10 cellular contexts compared by ENCODE assay signal in genomic region chr10:103833731-103834365, GRCh38. TPM values are rescaled to one million over a fixed set of nuclear protein-coding genes. Genes with fewer than 3 reads are reported as not detected.
DNase-seq lines count a peak whose midpoint lies in the region; ATAC-seq and TF ChIP-seq lines count a peak whose summit lies in the region.
"Had no signal": no experiment of that assay in that cellular context is flagged by ENCODE, and none has a peak within 500 bp of the region (broad histone marks: within the 10 kb centered on the region; RNA-seq: fewer than 3 reads in every experiment).

No MANE protein-coding gene starts in this region.

- peak overlapping the region; percentile 80 for H3K27ac ChIP-seq in hepatocyte

- no peak overlapping the region for H3K27ac Mint-ChIP-seq in Caco-2 (ENCODE audit: unreplicated experiment)

- ATAC-seq in sciatic nerve, result peak; percentile 85
- no peak for ATAC-seq in GM21447 (IDR thresholded peaks at IDR 0.05; ENCODE audit: unreplicated experiment)
- no peak for ATAC-seq in HG03039 (IDR thresholded peaks at IDR 0.05; ENCODE audit: unreplicated experiment)
- ATAC-seq in HG02981 (IDR thresholded peaks at IDR 0.05; ENCODE audit: unreplicated experiment), result no peak
- ATAC-seq: Panc1 had no signal

- no peaks in the 10 kb centered on the region for H3K27me3 Mint-ChIP-seq in Caco-2 (ENCODE audit: insufficient read depth, unreplicated experiment)

- H3K4me3 ChIP-seq in hepatocyte, result no peak overlapping the region
- H3K4me3 ChIP-seq in Caco-2 (ENCODE audit: low read depth, low read length), result no peak overlapping the region

- in situ Hi-C loops in SK-MEL-5 (cut with HindIII; ENCODE audit: low pct_unique_long_range_greater_than_20kb, low sequenced_read_pairs), result no loop called here

- WGBS in hepatocyte (ENCODE audit: low lambda C conversion rate, missing lambda C conversion rate), result 55% methylated on average over 5 of the region's 5 CpGs

- BruUV-seq in Caco-2 (replicated peaks; lab: Mats Ljungman, UMichigan), result no TSS peak

- H3K27me3 ChIP-seq in hepatocyte (no peaks in the 10 kb centered on the region), Caco-2 (replicated peaks; ENCODE audit: control insufficient read depth, insufficient read depth, low read length) (no peaks in the 10 kb centered on the region)

- TF ChIP-seq CTCF in hepatocyte (IDR thresholded peaks at IDR 0.05; ENCODE audit: poor library complexity) (no peak), Caco-2 (IDR thresholded peaks at IDR 0.05; ENCODE audit: insufficient read depth in 1 of 2, low read depth in 1 of 2, low read length in 1 of 2, severe bottlenecking in 1 of 2, unreplicated experiment in 1 of 2) (no peak)

- DNase-seq in DMS153 treated with DMSO at 0.1 percent for 48 hours (lab: John Stamatoyannopoulos, UW; ENCODE audit: unreplicated experiment) (peak; percentile 88), SK-MEL-5 (ENCODE audit: low read depth, low spot score) (peak; percentile 25), hepatocyte (ENCODE audit: low spot score) (peak; percentile 68), sciatic nerve (ENCODE audit: low spot score) (peak; percentile 81), Caco-2 (no peak)
- DNase-seq: activated T-cell treated with anti-CD3 and anti-CD28 coated beads, Interleukin-2, amount 50 U/mL, for 1 hour had no signal

- no peaks in the 10 kb centered on the region for H4K20me1 ChIP-seq in hepatocyte (ENCODE audit: insufficient read depth, poor library complexity, severe bottlenecking)

- POLR2A ChIA-PET in Caco-2 (lab: Charles Lee), result no interaction called here

- intact Hi-C loops in sciatic nerve (cut with DNase I), result no loop called here
- intact Hi-C loops in Caco-2 (cut with micrococcal nuclease; ENCODE audit: unreplicated experiment), result no loop called here

- no peaks in the 10 kb centered on the region for H3K9me3 Mint-ChIP-seq in Caco-2 (ENCODE audit: unreplicated experiment)

- H3K4me1 ChIP-seq in hepatocyte (ENCODE audit: insufficient read depth), result peaks cover 62% of the 10 kb centered on the region
- H3K4me1 ChIP-seq in Caco-2, result peaks cover 47% of the 10 kb centered on the region

- peaks cover 63% of the 10 kb centered on the region for H3K79me2 ChIP-seq in hepatocyte

- peaks cover 41% of the 10 kb centered on the region for H3K4me1 Mint-ChIP-seq in Caco-2 (ENCODE audit: low read depth, unreplicated experiment)

- CTCF ChIA-PET in Caco-2 (lab: Charles Lee), result interaction anchor here (1.6 to 2.2 kb wide), 2 partner anchors 14 to 40 kb away, joined by 4 to 6 read pairs; no protein-coding TSS in a partner anchor

- no peak overlapping the region for H2AFZ ChIP-seq in hepatocyte

- H3K36me3 ChIP-seq in hepatocyte (replicated peaks; ENCODE audit: insufficient read depth, low read depth), result no peaks in the 10 kb centered on the region
- no peaks in the 10 kb centered on the region for H3K36me3 ChIP-seq in Caco-2 (ENCODE audit: control insufficient read depth, insufficient read depth, low read length)

- H3K9me2 ChIP-seq in hepatocyte (replicated peaks; ENCODE audit: insufficient read depth), result no peaks in the 10 kb centered on the region

- peak overlapping the region; percentile 50 for H3K4me2 ChIP-seq in hepatocyte

- H3K36me3 Mint-ChIP-seq in Caco-2 (ENCODE audit: insufficient read depth, unreplicated experiment), result peaks cover 4% of the 10 kb centered on the region

- H3K4me3 Mint-ChIP-seq in Caco-2 (ENCODE audit: unreplicated experiment), result no peak overlapping the region

- no peaks in the 10 kb centered on the region for H3K9me3 ChIP-seq in hepatocyte (ENCODE audit: low read depth)
- no peaks in the 10 kb centered on the region for H3K9me3 ChIP-seq in Caco-2

RNA-seq across cellular contexts. Expression of gene SH3PXD2A, which starts 21.5 kb away (rescaled TPM):
- total RNA-seq in SK-MEL-5 (2014; rRNA removed; shearing (Covaris generic)), result 0.37 and 0.48 TPM in 2 replicates
- polyA plus RNA-seq in SK-MEL-5 (2015; cell fraction: cytosol; rRNA removed), result 0.40 and 0.77 TPM in 2 replicates
- polyA plus RNA-seq in SK-MEL-5 (2015; cell fraction: nucleus; rRNA removed), result 0.23 and 0.77 TPM in 2 replicates
- total RNA-seq in hepatocyte, result 10.6 and 13.6 TPM in 2 replicates
- polyA plus RNA-seq in hepatocyte, result 7.3 and 8.4 TPM in 2 replicates
- total RNA-seq in sciatic nerve, result 166 TPM
- total RNA-seq in Caco-2 (2022), result 6.3 and 7.5 TPM in 2 replicates

Comparison
In these comparisons a context has a peak if more than half of its experiments do, and no peak if none do; other contexts are left out.
1. DNase-seq: peak in DMS153 treated with DMSO at 0.1 percent for 48 hours (single experiment), SK-MEL-5 (single experiment), hepatocyte (single experiment) and sciatic nerve (single experiment); none in Caco-2 (0 of 2).
2. RNA of gene SH3PXD2A, which starts 21.5 kb away (total RNA-seq): 166 TPM in sciatic nerve (single experiment); 10.6 to 13.6 TPM in hepatocyte, 6.3 to 7.5 TPM in Caco-2 and 0.37 to 0.48 TPM in SK-MEL-5; every median in the first group is over 10 times any median in the second.